In genomic region chr7:26508917-26509316, GRCh38 we compare ENCODE assay signal across 18 cellular contexts.
DNase-seq lines count a peak whose midpoint lies in the region; ATAC-seq and TF ChIP-seq lines count a peak whose summit lies in the region.
"Had no signal": no experiment of that assay in that cellular context is flagged by ENCODE, and none has a peak within 500 bp of the region (broad histone marks: within the 10 kb centered on the region; RNA-seq: fewer than 3 reads in every experiment).

No MANE protein-coding gene starts in this region.

- no peak for TF ChIP-seq CTCF in Calu3 (IDR thresholded peaks at IDR 0.05; ENCODE audit: unreplicated experiment)

- H3K27me3 ChIP-seq in iPS-18a (ENCODE audit: control insufficient read depth, insufficient read depth, low read length), result no peaks in the 10 kb centered on the region
- H3K27me3 ChIP-seq: upper lobe of right lung had no signal

- DNase-seq in Calu3, result peak; percentile 74
- DNase-seq in NCI-H146 treated with DMSO at 0.1 percent for 48 hours (lab: John Stamatoyannopoulos, UW; ENCODE audit: unreplicated experiment), result peak; percentile 92
- DNase-seq in NCI-H774 (lab: John Stamatoyannopoulos, UW), result peak; percentile 75
- DNase-seq in NCI-H1105 treated with DMSO at 0.1 percent for 48 hours (lab: John Stamatoyannopoulos, UW), result no peak
- DNase-seq in naive thymus-derived CD8-positive, alpha-beta T cell, result no peak
- DNase-seq: activated effector memory CD4-positive, alpha-beta T cell treated with Interleukin-2 at 50 U/mL for 16 hours; CD4-positive, CD25-positive, alpha-beta regulatory T cell; foreskin fibroblast; naive thymus-derived CD4-positive, alpha-beta T cell; NCI-H1694 treated with DMSO at 0.1 percent for 48 hours; stimulated activated CD4-positive, alpha-beta T cell treated with anti-CD3 and anti-CD28 coated beads, Interleukin-15, amount 100 ng/mL, for 24 hours; stimulated activated naive CD8-positive, alpha-beta T cell treated with anti-CD3 and anti-CD28 coated beads, Interleukin-15, Interleukin-2, amounts not matched to agents 100 U/mL and 50 U/mL, for 24 hours; upper lobe of right lung had no signal

- BruUV-seq in Calu3 (replicated peaks; lab: Mats Ljungman, UMichigan), result TSS peak; percentile 95

- intact Hi-C loops in Calu3 (cut with micrococcal nuclease; ENCODE audit: unreplicated experiment), result loop anchor here (1.0 to 2.0 kb wide), 2 partner anchors 40 to 158 kb away; no protein-coding TSS in a partner anchor

- no peaks in the 10 kb centered on the region for H3K9me3 ChIP-seq in iPS-18a (ENCODE audit: control insufficient read depth, low read depth, low read length)
- H3K9me3 ChIP-seq: A549, upper lobe of right lung had no signal

- peak overlapping the region; percentile 75 for H3K4me3 Mint-ChIP-seq in Calu3 (ENCODE audit: low read depth, unreplicated experiment)
- no peak overlapping the region for H3K4me3 Mint-ChIP-seq in naive thymus-derived CD8-positive, alpha-beta T cell
- H3K4me3 Mint-ChIP-seq: CD4-positive, CD25-positive, alpha-beta regulatory T cell; naive thymus-derived CD4-positive, alpha-beta T cell had no signal

- H3K27me3 Mint-ChIP-seq in Calu3 (ENCODE audit: unreplicated experiment), result no peaks in the 10 kb centered on the region
- peaks cover 0 to 21% (median 19%) of the 10 kb centered on the region in 5 donors for H3K27me3 Mint-ChIP-seq in naive thymus-derived CD8-positive, alpha-beta T cell

- CTCF ChIA-PET in Calu3 (lab: Charles Lee), result interaction anchor here (0.5 to 1.7 kb wide), 13 partner anchors 10 to 357 kb away, joined by 3 to 13 read pairs (median 5); no protein-coding TSS in a partner anchor

- POLR2A ChIA-PET in naive thymus-derived CD8-positive, alpha-beta T cell (lab: Charles Lee), result interaction anchor here (0.6 kb wide), 1 partner anchor 308 kb away, joined by 4 read pairs; no protein-coding TSS in a partner anchor

- H3K36me3 ChIP-seq in iPS-18a (ENCODE audit: control insufficient read depth, low read depth, low read length), result no peaks in the 10 kb centered on the region
- H3K36me3 ChIP-seq: upper lobe of right lung had no signal

- no peak for ATAC-seq in HG02852 (IDR thresholded peaks at IDR 0.05; ENCODE audit: unreplicated experiment)
- no peak for ATAC-seq in HG03571 (IDR thresholded peaks at IDR 0.05; ENCODE audit: unreplicated experiment)
- no peak for ATAC-seq in naive thymus-derived CD8-positive, alpha-beta T cell
- ATAC-seq: A549; naive thymus-derived CD4-positive, alpha-beta T cell; stimulated activated naive CD8-positive, alpha-beta T cell treated with anti-CD3 and anti-CD28 coated beads, Interleukin-15, Interleukin-2, amounts not matched to agents 100 U/mL and 50 U/mL, for 24 hours; upper lobe of right lung had no signal

- H3K4me1 ChIP-seq in iPS-18a (ENCODE audit: control insufficient read depth, low read depth, low read length), result peaks cover 6% of the 10 kb centered on the region
- H3K4me1 ChIP-seq: A549, upper lobe of right lung had no signal

- H3K4me1 Mint-ChIP-seq in Calu3 (ENCODE audit: low read depth, unreplicated experiment), result peaks cover 26% of the 10 kb centered on the region
- H3K4me1 Mint-ChIP-seq in naive thymus-derived CD8-positive, alpha-beta T cell, result no peaks in the 10 kb centered on the region
- H3K4me1 Mint-ChIP-seq: CD4-positive, CD25-positive, alpha-beta regulatory T cell; naive thymus-derived CD4-positive, alpha-beta T cell had no signal

- peaks cover 2% of the 10 kb centered on the region for H3K9me3 Mint-ChIP-seq in Calu3 (ENCODE audit: low read depth, unreplicated experiment)
- H3K9me3 Mint-ChIP-seq in naive thymus-derived CD8-positive, alpha-beta T cell, result peaks cover 0 to 4% (median 0%) of the 10 kb centered on the region in 9 donors
- H3K9me3 Mint-ChIP-seq: CD4-positive, CD25-positive, alpha-beta regulatory T cell had no signal

- H3K27ac Mint-ChIP-seq in Calu3 (ENCODE audit: unreplicated experiment), result peak overlapping the region; percentile 96
- H3K27ac Mint-ChIP-seq in naive thymus-derived CD8-positive, alpha-beta T cell, result no peak overlapping the region
- H3K27ac Mint-ChIP-seq: naive thymus-derived CD4-positive, alpha-beta T cell had no signal

- peak overlapping the region; percentile 22 for H3K9ac ChIP-seq in iPS-18a (ENCODE audit: low read length)
- H3K9ac ChIP-seq: KMS-11 had no signal

- H3K4me3 ChIP-seq in iPS-18a (ENCODE audit: low read length), result no peak overlapping the region
- H3K4me3 ChIP-seq: A549, upper lobe of right lung had no signal

- H3K27ac ChIP-seq in iPS-18a (ENCODE audit: low read length), result no peak overlapping the region
- H3K27ac ChIP-seq: A549, KMS-11, upper lobe of right lung had no signal

- peaks cover 17% of the 10 kb centered on the region for H3K36me3 Mint-ChIP-seq in Calu3 (ENCODE audit: insufficient read depth, unreplicated experiment)
- no peaks in the 10 kb centered on the region for H3K36me3 Mint-ChIP-seq in naive thymus-derived CD8-positive, alpha-beta T cell
- H3K36me3 Mint-ChIP-seq: CD4-positive, CD25-positive, alpha-beta regulatory T cell; naive thymus-derived CD4-positive, alpha-beta T cell had no signal

Comparison
In these comparisons a context has a peak if more than half of its experiments do, and no peak if none do; other contexts are left out.
1. DNase-seq: peak in Calu3 (single experiment), NCI-H146 treated with DMSO at 0.1 percent for 48 hours (single experiment) and NCI-H774 (single experiment); none in NCI-H1105 treated with DMSO at 0.1 percent for 48 hours (single experiment) and naive thymus-derived CD8-positive, alpha-beta T cell (0 of 10).